21 cellular contexts compared by ENCODE assay signal in genomic region chr12:42216737-42217136, GRCh38. TPM values are rescaled to one million over a fixed set of nuclear protein-coding genes. Genes with fewer than 3 reads are reported as not detected.
DNase-seq lines count a peak whose midpoint lies in the region; ATAC-seq, FAIRE-seq and TF ChIP-seq lines count a peak whose summit lies in the region.
"Had no signal": no experiment of that assay in that cellular context is flagged by ENCODE, and none has a peak within 500 bp of the region (broad histone marks: within the 10 kb centered on the region; RNA-seq: fewer than 3 reads in every experiment).

No MANE protein-coding gene starts in this region.

- peak; percentile 33 for FAIRE-seq in GM12892 (lab: Jason Lieb, UNC)
- FAIRE-seq: GM18507, GM19239, HepG2 had no signal

- intact Hi-C loops in left lung (cut with DNase I), result no loop called here

- H3K4me3 ChIP-seq in left lung, result no peak overlapping the region
- H3K4me3 ChIP-seq: SJSA1 had no signal

- H3K27me3 ChIP-seq in left lung, result no peaks in the 10 kb centered on the region
- H3K27me3 ChIP-seq: SJSA1 had no signal

- H3K4me1 ChIP-seq in left lung, result peaks cover 0 to 5% of the 10 kb centered on the region in 2 donors

- no peaks in the 10 kb centered on the region for H3K36me3 ChIP-seq in left lung
- H3K36me3 ChIP-seq: SJSA1 had no signal

- DNase-seq in NCI-H82 (lab: John Stamatoyannopoulos, UW), result peak; percentile 14
- no peak for DNase-seq in NCI-H82 treated with DMSO at 0.1 percent for 48 hours (lab: John Stamatoyannopoulos, UW; ENCODE audit: unreplicated experiment)
- no peak for DNase-seq in GM12892 (ENCODE audit: insufficient read length)
- peak; percentile 67 for DNase-seq in NCI-H226
- peak; percentile 39 for DNase-seq in kidney tubule cell (ENCODE audit: low spot score)
- DNase-seq in cerebellar nuclear complex (lab: John Stamatoyannopoulos, UW), result no peak
- DNase-seq in left lung, result no peak
- DNase-seq: C1 segment of cervical spinal cord; DMS53; Kasumi-1; NCI-H1417 treated with DMSO at 0.1 percent for 48 hours; NCI-H2029; NCI-H524; NK-92 treated with Interleukin-12 subunit alpha and Interleukin-12 subunit beta, amount 100 ng/mL, for 24 hours had no signal

- no peak overlapping the region for H3K27ac ChIP-seq in left lung
- H3K27ac ChIP-seq: 22Rv1, RWPE1, SJSA1 had no signal

- TF ChIP-seq POLR2A in GM12892 (IDR thresholded peaks at IDR 0.05; ENCODE audit: low read depth, low read length), result no peak

- no peaks in the 10 kb centered on the region for H3K9me3 ChIP-seq in left lung
- H3K9me3 ChIP-seq: SJSA1 had no signal

- no peak for ATAC-seq in HG03442 (IDR thresholded peaks at IDR 0.05; ENCODE audit: unreplicated experiment)
- ATAC-seq in left lung, result no peak
- ATAC-seq: HepG2 had no signal

- no peak for TF ChIP-seq CTCF in left lung (IDR thresholded peaks at IDR 0.05)

RNA-seq across cellular contexts. Expression of gene YAF2, which starts 21.3 kb away (rescaled TPM):
- polyA plus RNA-seq in GM12892 (2012; ENCODE audit: missing spikeins), result 18.1 TPM
- total RNA-seq in left lung, result 10 to 100 TPM; 27.6 to 33.4 TPM

Comparison
In these comparisons a context has a peak if more than half of its experiments do, and no peak if none do; other contexts are left out.
1. DNase-seq: peak in NCI-H82 (single experiment), NCI-H226 (single experiment) and kidney tubule cell (single experiment); none in NCI-H82 treated with DMSO at 0.1 percent for 48 hours (single experiment), GM12892 (single experiment), cerebellar nuclear complex (0 of 2) and left lung (0 of 2).